In genomic region chr15:56918046-56918906, GRCh38 we compare ENCODE assay signal across 1 cellular context.
TF ChIP-seq lines count a peak whose summit lies in the region.

TSS of gene TCF12 (plus strand) at chr15:56918644. CDS start at chr15:56919914, 1,270 bp downstream.

TF ChIP-seq in HEK293, 187 proteins besides CTCF, POLR2A, EP300 and RAD21 (continued from another document):
- TF ChIP-seq ZSCAN18 (tag by site-specific recombination; IDR thresholded peaks at IDR 0.05) (no peak), ZNF660 (tag by site-specific recombination; IDR thresholded peaks at IDR 0.05) (peak; percentile 93), ZBTB8A (tag by site-specific recombination; IDR thresholded peaks at IDR 0.05) (peak; percentile 57), ZNF555 (tag by site-specific recombination; conservative IDR thresholded peaks at IDR 0.05) (no peak), ZNF513 (tag by site-specific recombination; IDR thresholded peaks at IDR 0.05) (0 out of 2 replicates have a peak, but pooled peaks have one; percentile 21), HOXD13 (CRISPR knock-in tag; IDR thresholded peaks at IDR 0.05; ENCODE audit: borderline replicate concordance) (no peak), TCF7L2 (IDR thresholded peaks at IDR 0.05; ENCODE audit: borderline replicate concordance, low read depth, low read length) (no peak), KLF10 (tag by site-specific recombination; IDR thresholded peaks at IDR 0.05) (0 out of 2 replicates have a peak, but pooled peaks have one; percentile 21), ZNF558 (tag by site-specific recombination; IDR thresholded peaks at IDR 0.05) (no peak), ZNF692 (tag by site-specific recombination; IDR thresholded peaks at IDR 0.05) (peak; percentile 95), ZNF664 (tag by site-specific recombination; IDR thresholded peaks at IDR 0.05) (no peak), ZSCAN5A (tag by site-specific recombination; IDR thresholded peaks at IDR 0.05) (0 out of 2 replicates have a peak, but pooled peaks have one; percentile 60), ZNF202 (tag by site-specific recombination; IDR thresholded peaks at IDR 0.05; ENCODE audit: borderline replicate concordance) (peak; percentile 91), ZNF121 (tag by site-specific recombination; IDR thresholded peaks at IDR 0.05) (0 out of 2 replicates have a peak, but pooled peaks have one; percentile 48), ZNF37A (tag by site-specific recombination; IDR thresholded peaks at IDR 0.05) (no peak), ZNF629 (tag by site-specific recombination; IDR thresholded peaks at IDR 0.05) (peak; percentile 58; the same call in 1 of the 2 replicates), ZBTB44 (tag by site-specific recombination; IDR thresholded peaks at IDR 0.05) (0 out of 2 replicates have a peak, but pooled peaks have one; percentile 41), ZNF239 (tag by site-specific recombination; IDR thresholded peaks at IDR 0.05) (no peak), ZNF19 (tag by site-specific recombination; IDR thresholded peaks at IDR 0.05; ENCODE audit: low read depth) (no peak), GLI4 (tag by site-specific recombination; IDR thresholded peaks at IDR 0.05) (no peak), ZNF610 (tag by site-specific recombination; IDR thresholded peaks at IDR 0.05; ENCODE audit: borderline replicate concordance) (peak; percentile 72), ZNF510 (tag by site-specific recombination; IDR thresholded peaks at IDR 0.05; ENCODE audit: insufficient replicate concordance) (no peak), ZNF112 (tag by site-specific recombination; IDR thresholded peaks at IDR 0.05) (no peak), ZBTB6 (tag by site-specific recombination; IDR thresholded peaks at IDR 0.05) (peak; percentile 16), SALL2 (tag by site-specific recombination; IDR thresholded peaks at IDR 0.05; ENCODE audit: borderline replicate concordance) (no peak), ZBTB17 (tag by site-specific recombination; IDR thresholded peaks at IDR 0.05) (peak; percentile 62), ZNF16 (tag by site-specific recombination; IDR thresholded peaks at IDR 0.05; ENCODE audit: low read depth) (no peak), ZNF785 (tag by site-specific recombination; IDR thresholded peaks at IDR 0.05) (no peak), ZNF658 (tag by site-specific recombination; IDR thresholded peaks at IDR 0.05) (no peak), ZNF560 (tag by site-specific recombination; IDR thresholded peaks at IDR 0.05; ENCODE audit: borderline replicate concordance) (no peak), ZSCAN16 (tag by site-specific recombination; IDR thresholded peaks at IDR 0.05) (no peak), RBAK (tag by site-specific recombination; IDR thresholded peaks at IDR 0.05) (no peak), ZNF626 (tag by site-specific recombination; IDR thresholded peaks at IDR 0.05) (no peak), ZNF155 (tag by site-specific recombination; IDR thresholded peaks at IDR 0.05) (no peak), ZNF10 (tag by site-specific recombination; IDR thresholded peaks at IDR 0.05) (peak; percentile 27; the same call in 1 of the 2 replicates), ZNF24 (tag by site-specific recombination; IDR thresholded peaks at IDR 0.05) (peak; percentile 40; the same call in 1 of the 2 replicates), ZNF18 (tag by site-specific recombination; IDR thresholded peaks at IDR 0.05) (no peak), KLF17 (tag by site-specific recombination; IDR thresholded peaks at IDR 0.05) (peak; percentile 77; the same call in 1 of the 2 replicates), ZNF211 (tag by site-specific recombination; IDR thresholded peaks at IDR 0.05; ENCODE audit: low read depth) (no peak), ZNF645 (tag by site-specific recombination; IDR thresholded peaks at IDR 0.05) (no peak), ZNF792 (tag by site-specific recombination; IDR thresholded peaks at IDR 0.05) (no peak), ZNF221 (tag by site-specific recombination; IDR thresholded peaks at IDR 0.05; ENCODE audit: borderline replicate concordance) (no peak), ZBTB7A (tag by site-specific recombination; IDR thresholded peaks at IDR 0.05; ENCODE audit: low read depth) (no peak), ZNF23 (tag by site-specific recombination; IDR thresholded peaks at IDR 0.05; ENCODE audit: borderline replicate concordance) (no peak), GLIS1 (tag by site-specific recombination; IDR thresholded peaks at IDR 0.05) (peak; percentile 44), ZNF350 (tag by site-specific recombination; IDR thresholded peaks at IDR 0.05) (no peak), ZSCAN23 (tag by site-specific recombination; IDR thresholded peaks at IDR 0.05) (0 out of 2 replicates have a peak, but pooled peaks have one; percentile 58), ZBTB1 (tag by site-specific recombination; IDR thresholded peaks at IDR 0.05) (no peak), KLF9 (tag by site-specific recombination; IDR thresholded peaks at IDR 0.05; ENCODE audit: low read depth) (peak; percentile 65; the same call in 1 of the 2 replicates), ZBTB49 (tag by site-specific recombination; IDR thresholded peaks at IDR 0.05; ENCODE audit: low read depth) (no peak), KLF8 (tag by site-specific recombination; IDR thresholded peaks at IDR 0.05) (peak; percentile 79), ZSCAN30 (tag by site-specific recombination; IDR thresholded peaks at IDR 0.05) (peak; percentile 92)
